19 cellular contexts compared by ENCODE assay signal in genomic region chr10:5964736-5965135, GRCh38.
"Had no signal": no experiment of that assay in that cellular context is flagged by ENCODE, and none has a peak within 500 bp of the region (broad histone marks: within the 10 kb centered on the region; RNA-seq: fewer than 3 reads in every experiment).

No MANE protein-coding gene starts in this region.

- H3K9me3 ChIP-seq: esophagus squamous epithelium, psoas muscle, tibial artery had no signal

- ATAC-seq: activated CD8-positive, alpha-beta memory T cell treated with anti-CD3 and anti-CD28 coated beads, Interleukin-2, amount 10 ng/mL, durations not matched to agents 7 days and 5 days; left cardiac atrium; psoas muscle; stimulated activated naive CD8-positive, alpha-beta T cell treated with anti-CD3 and anti-CD28 coated beads, Interleukin-15, amount 100 ng/mL, for 72 hours had no signal

- H3K27me3 Mint-ChIP-seq: activated CD8-positive, alpha-beta memory T cell treated with anti-CD3 and anti-CD28 coated beads, Interleukin-2, amount 10 ng/mL, durations not matched to agents 7 days and 5 days; activated naive CD8-positive, alpha-beta T cell; activated T-cell treated with anti-CD3 and anti-CD28 coated beads, Interleukin-2, amount 50 U/mL, for 24 hours; stimulated activated naive CD8-positive, alpha-beta T cell treated with anti-CD3 and anti-CD28 coated beads, Interleukin-15, amount 100 ng/mL, for 72 hours had no signal

- H3K9me3 Mint-ChIP-seq: activated T-cell treated with anti-CD3 and anti-CD28 coated beads, Interleukin-2, amount 50 U/mL, for 24 hours; immature natural killer cell; stimulated activated naive CD8-positive, alpha-beta T cell treated with anti-CD3 and anti-CD28 coated beads, Interleukin-15, amount 100 ng/mL, for 72 hours had no signal

- H3K27ac ChIP-seq: brain microvascular endothelial cell, dorsolateral prefrontal cortex, esophagus squamous epithelium, psoas muscle, tibial artery had no signal

- H3K4me3 ChIP-seq: dorsolateral prefrontal cortex, esophagus squamous epithelium, psoas muscle, tibial artery had no signal

- DNase-seq: activated CD4-positive, alpha-beta T cell treated with anti-CD3 and anti-CD28 coated beads for 1 hour; activated CD4-positive, alpha-beta T cell treated with anti-CD3 and anti-CD28 coated beads, Interleukin-2, amount 50 U/mL, for 48 hours; activated CD8-positive, alpha-beta memory T cell treated with anti-CD3 and anti-CD28 coated beads, Interleukin-2, amount 10 ng/mL, durations not matched to agents 7 days and 5 days; activated effector memory CD4-positive, alpha-beta T cell treated with anti-CD3 and anti-CD28 coated beads, Interleukin-2, amount 50 U/mL, for 16 hours; activated T-cell treated with anti-CD3 and anti-CD28 coated beads, Interleukin-2, amount 50 U/mL, for 24 hours; amygdala; brain microvascular endothelial cell; esophagus squamous epithelium; foreskin fibroblast; glutamatergic neuron; immature natural killer cell; left cardiac atrium; mesenchymal stem cell; psoas muscle; stimulated activated CD4-positive, alpha-beta T cell treated with anti-CD3 and anti-CD28 coated beads, Interleukin-4, amount 100 ng/mL, for 4 hours; stimulated activated naive CD8-positive, alpha-beta T cell treated with anti-CD3 and anti-CD28 coated beads, Interleukin-15, amount 100 ng/mL, for 72 hours; tibial artery had no signal

- H3K36me3 ChIP-seq: brain microvascular endothelial cell had no signal

- H3K4me3 Mint-ChIP-seq: activated CD8-positive, alpha-beta memory T cell treated with anti-CD3 and anti-CD28 coated beads, Interleukin-2, amount 10 ng/mL, durations not matched to agents 7 days and 5 days; activated naive CD8-positive, alpha-beta T cell; activated T-cell treated with anti-CD3 and anti-CD28 coated beads, Interleukin-2, amount 50 U/mL, for 24 hours; immature natural killer cell; stimulated activated naive CD8-positive, alpha-beta T cell treated with anti-CD3 and anti-CD28 coated beads, Interleukin-15, amount 100 ng/mL, for 72 hours had no signal

- H3K27ac Mint-ChIP-seq: activated CD8-positive, alpha-beta memory T cell treated with anti-CD3 and anti-CD28 coated beads, Interleukin-2, amount 10 ng/mL, durations not matched to agents 7 days and 5 days; activated naive CD8-positive, alpha-beta T cell; activated T-cell treated with anti-CD3 and anti-CD28 coated beads, Interleukin-2, amount 50 U/mL, for 24 hours; stimulated activated naive CD8-positive, alpha-beta T cell treated with anti-CD3 and anti-CD28 coated beads, Interleukin-15, amount 100 ng/mL, for 72 hours had no signal

- H3K4me1 Mint-ChIP-seq: stimulated activated naive CD8-positive, alpha-beta T cell treated with anti-CD3 and anti-CD28 coated beads, Interleukin-15, amount 100 ng/mL, for 72 hours had no signal

- H3K27me3 ChIP-seq: brain microvascular endothelial cell, dorsolateral prefrontal cortex, esophagus squamous epithelium, tibial artery had no signal

- H3K4me1 ChIP-seq: esophagus squamous epithelium, psoas muscle, tibial artery had no signal
